7 cellular contexts compared by ENCODE assay signal in the genomic region with DNA sequence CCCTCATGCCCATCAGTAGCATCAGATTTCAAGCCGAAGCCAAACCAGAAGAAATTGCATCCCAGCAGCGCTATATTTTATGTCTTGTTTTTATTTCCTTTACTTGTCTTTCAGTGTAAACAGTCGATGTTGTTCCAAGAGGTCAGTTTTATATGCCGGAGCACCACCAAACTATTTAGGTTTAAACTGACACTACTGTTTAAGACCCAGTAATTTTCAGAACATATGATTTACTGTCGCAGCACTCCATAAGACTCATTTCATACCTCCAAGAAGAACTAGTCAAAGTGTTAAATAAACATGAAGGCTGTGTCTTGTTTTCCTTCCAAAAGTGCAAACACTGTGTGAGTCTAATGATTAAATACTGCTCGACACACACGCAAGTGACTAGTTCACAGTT.
"Had no signal": no experiment of that assay in that cellular context is flagged by ENCODE, and none has a peak within 500 bp of the region (broad histone marks: within the 10 kb centered on the region; RNA-seq: fewer than 3 reads in every experiment).

No MANE protein-coding gene starts in this region.

- H3K4me3 Mint-ChIP-seq: IgD-negative memory B cell had no signal

- H3K4me1 Mint-ChIP-seq: IgD-negative memory B cell had no signal

- H3K9me3 Mint-ChIP-seq: IgD-negative memory B cell had no signal

- DNase-seq: GM23248, GOT3, H7, KBM-7 had no signal

- H3K27ac Mint-ChIP-seq: IgD-negative memory B cell had no signal

- H3K4me1 ChIP-seq: HAP-1 had no signal

- H3K4me3 ChIP-seq: GM23248, HAP-1 had no signal

- H3K27ac ChIP-seq: GM23248, HL-60 had no signal

- H3K9me3 ChIP-seq: HAP-1 had no signal

- H3K36me3 Mint-ChIP-seq: IgD-negative memory B cell had no signal

- H3K36me3 ChIP-seq: HAP-1 had no signal
